Comparison of ENCODE assay signal across 22 cellular contexts in genomic region chr5:120330555-120330954, GRCh38.
DNase-seq lines count a peak whose midpoint lies in the region; ATAC-seq and TF ChIP-seq lines count a peak whose summit lies in the region.
"Had no signal": no experiment of that assay in that cellular context is flagged by ENCODE, and none has a peak within 500 bp of the region (broad histone marks: within the 10 kb centered on the region; RNA-seq: fewer than 3 reads in every experiment).

No MANE protein-coding gene starts in this region.

- H2AFZ ChIP-seq in SK-N-SH (ENCODE audit: low read depth): no peak overlapping the region

- H3K9me3 ChIP-seq in SK-N-SH (0 out of 2 replicates have a peak, but pooled peaks cover 4% of the 10 kb centered on the region), adipocyte (ENCODE audit: control insufficient read depth, low read length) (peaks cover 10% of the 10 kb centered on the region)
- H3K9me3 ChIP-seq: BE2C, BLaER1 had no signal

- H3K27ac Mint-ChIP-seq in stimulated activated naive B cell treated with anti-CD40 and anti-IgM and Interleukin-4, amounts not matched to agents 10 μg/mL and 1 μg/mL and 100 μg/mL, for 72 hours: no peak overlapping the region
- H3K27ac Mint-ChIP-seq: CD14-positive monocyte; CD4-positive, alpha-beta memory T cell; CD4-positive, CD25-positive, alpha-beta regulatory T cell; CD8-positive, alpha-beta memory T cell had no signal

- WGBS in SK-N-SH (ENCODE audit: low lambda C conversion rate): 45% methylated on average over 1 of the region's 1 CpG

- no peaks in the 10 kb centered on the region for H3K9me2 ChIP-seq in SK-N-SH

- H3K36me3 ChIP-seq in SK-N-SH (replicated peaks in 1 of 2; ENCODE audit: control insufficient read depth in 1 of 2, insufficient read depth in 2 of 2, low read length in 1 of 2) (peaks cover 0 to 6% of the 10 kb centered on the region in 2 experiments), adipocyte (ENCODE audit: control insufficient read depth, insufficient read depth, low read length, severe bottlenecking) (no peaks in the 10 kb centered on the region)
- H3K36me3 ChIP-seq: BE2C, BLaER1 had no signal

- H3K4me3 ChIP-seq in SK-N-SH (ENCODE audit: low read depth in 2 of 2, low read length in 1 of 2) (no peak overlapping the region), adipocyte (ENCODE audit: low read length) (no peak overlapping the region)
- H3K4me3 ChIP-seq: BLaER1 had no signal

- CTCF ChIA-PET in SK-N-SH (lab: Yijun Ruan, JAX): no interaction called here

- DNase-seq in SK-N-SH (peak; percentile 36), adipocyte (ENCODE audit: low read depth) (peak; percentile 41), islet precursor cell (no peak), activated gamma-delta T cell treated with Interleukin-2 at 50 U/mL for 16 hours (no peak)
- DNase-seq in stimulated activated naive B cell treated with anti-CD40 and anti-IgM and Interleukin-4, amounts not matched to agents 10 μg/mL and 1 μg/mL and 100 μg/mL, for 72 hours: no peak
- DNase-seq: 8988T; ACHN; BE2C; C1 segment of cervical spinal cord; CD4-positive, alpha-beta memory T cell; CD4-positive, CD25-positive, alpha-beta regulatory T cell; CD8-positive, alpha-beta memory T cell; COR-L47; DMS 273 treated with DMSO at 0.1 percent for 48 hours; DMS153; DMS53; DMS79; DND-41; EL; GDM1 had no signal

- H3F3A ChIP-seq in SK-N-SH (replicated peaks; ENCODE audit: insufficient read depth): no peaks in the 10 kb centered on the region

- TF ChIP-seq EP300 in SK-N-SH (IDR thresholded peaks at IDR 0.05; ENCODE audit: borderline replicate concordance in 1 of 2, low read depth in 1 of 2, low read length in 1 of 2): peak; percentile 42 to 70; a peak in 3 of 4 replicates

- H3K9ac ChIP-seq in SK-N-SH (no peak overlapping the region), adipocyte (ENCODE audit: low read length) (no peak overlapping the region)
- H3K9ac ChIP-seq: BLaER1 had no signal

- H3K4me3 Mint-ChIP-seq in stimulated activated naive B cell treated with anti-CD40 and anti-IgM and Interleukin-4, amounts not matched to agents 10 μg/mL and 1 μg/mL and 100 μg/mL, for 72 hours: no peak overlapping the region
- H3K4me3 Mint-ChIP-seq: CD14-positive monocyte; CD4-positive, alpha-beta memory T cell; CD4-positive, CD25-positive, alpha-beta regulatory T cell; CD8-positive, alpha-beta memory T cell had no signal

- no peak for TF ChIP-seq CTCF in SK-N-SH (IDR thresholded peaks at IDR 0.05)

- H3K9me3 Mint-ChIP-seq in stimulated activated naive B cell treated with anti-CD40 and anti-IgM and Interleukin-4, amounts not matched to agents 10 μg/mL and 1 μg/mL and 100 μg/mL, for 72 hours: peaks cover 6 to 9% of the 10 kb centered on the region in 2 donors

- no peaks in the 10 kb centered on the region for H3K4me1 Mint-ChIP-seq in stimulated activated naive B cell treated with anti-CD40 and anti-IgM and Interleukin-4, amounts not matched to agents 10 μg/mL and 1 μg/mL and 100 μg/mL, for 72 hours
- H3K4me1 Mint-ChIP-seq: CD14-positive monocyte; CD4-positive, alpha-beta memory T cell; CD4-positive, CD25-positive, alpha-beta regulatory T cell; CD8-positive, alpha-beta memory T cell had no signal

- POLR2A ChIA-PET in SK-N-SH (lab: Yijun Ruan, JAX): no interaction called here

- no peaks in the 10 kb centered on the region for H3K27me3 Mint-ChIP-seq in stimulated activated naive B cell treated with anti-CD40 and anti-IgM and Interleukin-4, amounts not matched to agents 10 μg/mL and 1 μg/mL and 100 μg/mL, for 72 hours
- H3K27me3 Mint-ChIP-seq: CD4-positive, alpha-beta memory T cell; CD4-positive, CD25-positive, alpha-beta regulatory T cell; CD8-positive, alpha-beta memory T cell had no signal

- H3K4me2 ChIP-seq in SK-N-SH: no peak overlapping the region
- H3K4me2 ChIP-seq: BLaER1 had no signal

- H3K4me1 ChIP-seq in SK-N-SH (ENCODE audit: control insufficient read depth in 1 of 2, insufficient read depth in 2 of 2, low read depth in 1 of 2, low read length in 1 of 2) (peaks cover 0 to 3% of the 10 kb centered on the region in 2 experiments; a peak in 2 of 4 replicates), adipocyte (ENCODE audit: control insufficient read depth, insufficient read depth, low read length) (no peaks in the 10 kb centered on the region)
- H3K4me1 ChIP-seq: BE2C, BLaER1 had no signal

- H3K79me2 ChIP-seq in SK-N-SH (ENCODE audit: insufficient read depth): no peaks in the 10 kb centered on the region

- ATAC-seq in stimulated activated naive B cell treated with anti-CD40 and anti-IgM and Interleukin-4, amounts not matched to agents 10 μg/mL and 1 μg/mL and 100 μg/mL, for 72 hours (replicated peaks): no peak

- peak overlapping the region in 1 of 2 experiments; percentile 78; a peak in 2 of 4 replicates for H3K27ac ChIP-seq in SK-N-SH (ENCODE audit: low read depth in 2 of 2, low read length in 1 of 2)
- H3K27ac ChIP-seq: BLaER1 had no signal

- TF ChIP-seq RAD21 in SK-N-SH (IDR thresholded peaks at IDR 0.05; ENCODE audit: low read length): no peak

- H3K27me3 ChIP-seq in SK-N-SH (ENCODE audit: insufficient read depth) (no peaks in the 10 kb centered on the region), adipocyte (replicated peaks; ENCODE audit: control insufficient read depth, insufficient read depth, low read length) (no peaks in the 10 kb centered on the region)
- H3K27me3 ChIP-seq: BE2C, BLaER1 had no signal

- no peaks in the 10 kb centered on the region for H3K36me3 Mint-ChIP-seq in stimulated activated naive B cell treated with anti-CD40 and anti-IgM and Interleukin-4, amounts not matched to agents 10 μg/mL and 1 μg/mL and 100 μg/mL, for 72 hours
- H3K36me3 Mint-ChIP-seq: CD14-positive monocyte; CD4-positive, alpha-beta memory T cell; CD4-positive, CD25-positive, alpha-beta regulatory T cell; CD8-positive, alpha-beta memory T cell had no signal

- H4K20me1 ChIP-seq in SK-N-SH (ENCODE audit: insufficient read depth): no peaks in the 10 kb centered on the region
- H4K20me1 ChIP-seq: BLaER1 had no signal

TF ChIP-seq in SK-N-SH, 30 proteins besides CTCF, POLR2A, EP300 and RAD21 (continues in another document):
- TF ChIP-seq, protein P1, sequence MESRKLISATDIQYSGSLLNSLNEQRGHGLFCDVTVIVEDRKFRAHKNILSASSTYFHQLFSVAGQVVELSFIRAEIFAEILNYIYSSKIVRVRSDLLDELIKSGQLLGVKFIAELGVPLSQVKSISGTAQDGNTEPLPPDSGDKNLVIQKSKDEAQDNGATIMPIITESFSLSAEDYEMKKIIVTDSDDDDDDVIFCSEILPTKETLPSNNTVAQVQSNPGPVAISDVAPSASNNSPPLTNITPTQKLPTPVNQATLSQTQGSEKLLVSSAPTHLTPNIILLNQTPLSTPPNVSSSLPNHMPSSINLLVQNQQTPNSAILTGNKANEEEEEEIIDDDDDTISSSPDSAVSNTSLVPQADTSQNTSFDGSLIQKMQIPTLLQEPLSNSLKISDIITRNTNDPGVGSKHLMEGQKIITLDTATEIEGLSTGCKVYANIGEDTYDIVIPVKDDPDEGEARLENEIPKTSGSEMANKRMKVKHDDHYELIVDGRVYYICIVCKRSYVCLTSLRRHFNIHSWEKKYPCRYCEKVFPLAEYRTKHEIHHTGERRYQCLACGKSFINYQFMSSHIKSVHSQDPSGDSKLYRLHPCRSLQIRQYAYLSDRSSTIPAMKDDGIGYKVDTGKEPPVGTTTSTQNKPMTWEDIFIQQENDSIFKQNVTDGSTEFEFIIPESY (IDR thresholded peaks at IDR 0.05; ENCODE audit: borderline replicate concordance, low read depth): no peak
- no peak for TF ChIP-seq TEAD4 (IDR thresholded peaks at IDR 0.05; ENCODE audit: borderline replicate concordance, insufficient read depth)
- TF ChIP-seq, protein P2, sequence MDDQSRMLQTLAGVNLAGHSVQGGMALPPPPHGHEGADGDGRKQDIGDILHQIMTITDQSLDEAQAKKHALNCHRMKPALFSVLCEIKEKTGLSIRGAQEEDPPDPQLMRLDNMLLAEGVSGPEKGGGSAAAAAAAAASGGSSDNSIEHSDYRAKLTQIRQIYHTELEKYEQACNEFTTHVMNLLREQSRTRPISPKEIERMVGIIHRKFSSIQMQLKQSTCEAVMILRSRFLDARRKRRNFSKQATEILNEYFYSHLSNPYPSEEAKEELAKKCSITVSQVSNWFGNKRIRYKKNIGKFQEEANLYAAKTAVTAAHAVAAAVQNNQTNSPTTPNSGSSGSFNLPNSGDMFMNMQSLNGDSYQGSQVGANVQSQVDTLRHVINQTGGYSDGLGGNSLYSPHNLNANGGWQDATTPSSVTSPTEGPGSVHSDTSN (IDR thresholded peaks at IDR 0.05): peak; percentile 55
- TF ChIP-seq MXI1 (IDR thresholded peaks at IDR 0.05; ENCODE audit: low read depth, low read length): no peak
- TF ChIP-seq EZH2phosphoT487 (IDR thresholded peaks at IDR 0.05; ENCODE audit: borderline replicate concordance, low read depth): no peak
- TF ChIP-seq RFX5 (IDR thresholded peaks at IDR 0.05; ENCODE audit: low read length): no peak
- TF ChIP-seq POLR2AphosphoS5 (IDR thresholded peaks at IDR 0.05; ENCODE audit: low read depth, low read length): no peak
- TF ChIP-seq TCF12 (IDR thresholded peaks at IDR 0.05): peak; percentile 87
- peak; percentile 49; the same call in 1 of the 2 replicates for TF ChIP-seq GATA2 (CRISPR knock-in tag; IDR thresholded peaks at IDR 0.05)
- no peak for TF ChIP-seq CHD2 (IDR thresholded peaks at IDR 0.05; ENCODE audit: low read length, partially characterized antibody)
- 0 out of 2 replicates have a peak, but pooled peaks have one; percentile 18 for TF ChIP-seq JUND (IDR thresholded peaks at IDR 0.05)
- no peak for TF ChIP-seq RCOR1 (IDR thresholded peaks at IDR 0.05; ENCODE audit: low read length)
- TF ChIP-seq, protein P3, sequence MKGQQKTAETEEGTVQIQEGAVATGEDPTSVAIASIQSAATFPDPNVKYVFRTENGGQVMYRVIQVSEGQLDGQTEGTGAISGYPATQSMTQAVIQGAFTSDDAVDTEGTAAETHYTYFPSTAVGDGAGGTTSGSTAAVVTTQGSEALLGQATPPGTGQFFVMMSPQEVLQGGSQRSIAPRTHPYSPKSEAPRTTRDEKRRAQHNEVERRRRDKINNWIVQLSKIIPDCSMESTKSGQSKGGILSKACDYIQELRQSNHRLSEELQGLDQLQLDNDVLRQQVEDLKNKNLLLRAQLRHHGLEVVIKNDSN (IDR thresholded peaks at IDR 0.05; ENCODE audit: borderline replicate concordance, low read depth): no peak
- no peak for TF ChIP-seq SMC3 (IDR thresholded peaks at IDR 0.05; ENCODE audit: low read depth, low read length)
- TF ChIP-seq ELF1 (IDR thresholded peaks at IDR 0.05): no peak
- TF ChIP-seq, protein P4, sequence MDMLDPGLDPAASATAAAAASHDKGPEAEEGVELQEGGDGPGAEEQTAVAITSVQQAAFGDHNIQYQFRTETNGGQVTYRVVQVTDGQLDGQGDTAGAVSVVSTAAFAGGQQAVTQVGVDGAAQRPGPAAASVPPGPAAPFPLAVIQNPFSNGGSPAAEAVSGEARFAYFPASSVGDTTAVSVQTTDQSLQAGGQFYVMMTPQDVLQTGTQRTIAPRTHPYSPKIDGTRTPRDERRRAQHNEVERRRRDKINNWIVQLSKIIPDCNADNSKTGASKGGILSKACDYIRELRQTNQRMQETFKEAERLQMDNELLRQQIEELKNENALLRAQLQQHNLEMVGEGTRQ (IDR thresholded peaks at IDR 0.05; ENCODE audit: borderline replicate concordance, low read depth, low read length): no peak
- no peak for TF ChIP-seq GABPA (IDR thresholded peaks at IDR 0.05; ENCODE audit: low read depth)

Comparison
In these comparisons a context has a peak if more than half of its experiments do, and no peak if none do; other contexts are left out.
1. DNase-seq: peak in SK-N-SH (single experiment) and adipocyte (single experiment); none in islet precursor cell (single experiment), activated gamma-delta T cell treated with Interleukin-2 at 50 U/mL for 16 hours (single experiment) and stimulated activated naive B cell treated with anti-CD40 and anti-IgM and Interleukin-4, amounts not matched to agents 10 μg/mL and 1 μg/mL and 100 μg/mL, for 72 hours (single experiment).